ENCODE assay signal across 10 cellular contexts in the genomic region with DNA sequence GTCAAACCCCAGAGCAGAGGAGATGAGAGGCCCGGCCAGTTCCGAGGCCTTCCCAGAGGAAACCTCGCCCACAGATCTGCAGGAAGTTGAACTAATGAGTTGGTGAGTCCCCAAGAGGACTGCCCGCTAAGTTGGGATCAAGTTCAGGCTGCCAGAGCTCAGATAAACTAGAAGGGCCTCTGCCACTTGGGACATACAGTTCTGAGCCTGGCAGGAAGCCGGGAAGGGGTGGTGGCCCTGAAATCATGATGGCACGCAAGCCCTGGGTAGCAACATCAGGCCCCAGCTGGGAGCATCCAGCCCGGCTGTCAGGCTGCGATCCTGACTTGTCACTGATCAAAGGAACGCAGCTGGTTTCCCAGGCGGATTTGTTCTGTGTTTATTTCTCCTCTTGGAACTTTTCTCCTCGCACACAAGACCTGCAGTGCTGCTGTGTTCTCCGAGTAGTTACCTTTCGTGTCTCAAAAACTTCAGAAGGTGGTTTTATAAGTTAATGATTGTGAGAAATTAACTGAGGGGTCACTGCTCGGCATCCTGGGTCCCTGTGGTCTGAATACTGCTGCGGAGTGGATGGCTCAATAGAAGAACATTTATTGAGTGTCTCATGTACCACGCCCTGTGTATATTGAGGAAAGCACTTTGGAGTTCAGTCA. TPM values are rescaled to one million over a fixed set of nuclear protein-coding genes. Genes with fewer than 3 reads are reported as not detected.
DNase-seq lines count a peak whose midpoint lies in the region; ATAC-seq lines count a peak whose summit lies in the region.
"Had no signal": no experiment of that assay in that cellular context is flagged by ENCODE, and none has a peak within 500 bp of the region (broad histone marks: within the 10 kb centered on the region; RNA-seq: fewer than 3 reads in every experiment).

No MANE protein-coding gene starts in this region.

- no peaks in the 10 kb centered on the region for H3K9me3 ChIP-seq in skeletal muscle satellite cell (replicated peaks; ENCODE audit: low read length)

- no peak overlapping the region for H3K4me3 ChIP-seq in skeletal muscle satellite cell (ENCODE audit: low read length)

- no peak for ATAC-seq in HG03025 (IDR thresholded peaks at IDR 0.05; ENCODE audit: low FRiP score, unreplicated experiment)
- ATAC-seq: CD8-positive, alpha-beta T cell had no signal

- in situ Hi-C loops in Caki2 (cut with HindIII; ENCODE audit: low pct_unique_long_range_greater_than_20kb, low sequenced_read_pairs), result no loop called here

- no peak overlapping the region for H3K9ac ChIP-seq in skeletal muscle satellite cell (ENCODE audit: low read depth, low read length)

- H3K4me1 ChIP-seq in skeletal muscle satellite cell (ENCODE audit: control insufficient read depth, insufficient read depth, low read length), result peaks cover 12% of the 10 kb centered on the region

- H3K36me3 ChIP-seq in skeletal muscle satellite cell (ENCODE audit: insufficient read depth, low read length), result no peaks in the 10 kb centered on the region

- peak overlapping the region; percentile 58 for H3K4me2 ChIP-seq in skeletal muscle satellite cell (ENCODE audit: low read length)

- DNase-seq in Caki2 (ENCODE audit: low read depth), result peak; percentile 69
- peak; percentile 20 for DNase-seq in dermis blood vessel endothelial cell
- DNase-seq in kidney tubule cell (ENCODE audit: low spot score), result peak; percentile 47
- DNase-seq in NCI-H1930 (lab: John Stamatoyannopoulos, UW), result no peak
- DNase-seq in NCI-H1436 (lab: John Stamatoyannopoulos, UW), result no peak
- DNase-seq in GM19240 (ENCODE audit: insufficient read length, low spot score), result no peak
- DNase-seq: CD8-positive, alpha-beta T cell; NCI-H526 had no signal

- H3K27me3 ChIP-seq in skeletal muscle satellite cell (ENCODE audit: control insufficient read depth, insufficient read depth, low read length), result peaks cover 48% of the 10 kb centered on the region

RNA-seq across cellular contexts. Expression of a gene that starts 8.0 kb away (rescaled TPM):
- not detected in 2 replicates for total RNA-seq in Caki2 (2014; rRNA removed; shearing (Covaris generic); ENCODE audit: low replicate concordance)
- total RNA-seq in dermis blood vessel endothelial cell, result not detected in 2 replicates
- total RNA-seq in skeletal muscle satellite cell (2012; rRNA removed), result not detected in 2 replicates
- total RNA-seq: CD8-positive, alpha-beta T cell had no signal

RNA-seq across cellular contexts. Expression of a gene that starts 46.9 kb away (rescaled TPM):
- not detected in 2 replicates for total RNA-seq in Caki2 (2014; rRNA removed; shearing (Covaris generic); ENCODE audit: low replicate concordance)
- total RNA-seq in dermis blood vessel endothelial cell, result not detected in 2 replicates
- not detected in 2 replicates for total RNA-seq in skeletal muscle satellite cell (2012; rRNA removed)
- total RNA-seq: CD8-positive, alpha-beta T cell had no signal

Comparison
In these comparisons a context has a peak if more than half of its experiments do, and no peak if none do; other contexts are left out.
1. DNase-seq: peak in Caki2 (single experiment), dermis blood vessel endothelial cell (single experiment) and kidney tubule cell (single experiment); none in NCI-H1930 (0 of 2), NCI-H1436 (single experiment) and GM19240 (single experiment).